In genomic region chr4:112704322-112704721, GRCh38 we compare ENCODE assay signal across 17 cellular contexts.
DNase-seq lines count a peak whose midpoint lies in the region; ATAC-seq, FAIRE-seq and TF ChIP-seq lines count a peak whose summit lies in the region.
"Had no signal": no experiment of that assay in that cellular context is flagged by ENCODE, and none has a peak within 500 bp of the region (broad histone marks: within the 10 kb centered on the region; RNA-seq: fewer than 3 reads in every experiment).

No MANE protein-coding gene starts in this region.

- H3K9ac ChIP-seq in astrocyte (ENCODE audit: low read length), result no peak overlapping the region

- H3K9me3 Mint-ChIP-seq in CD8-positive, alpha-beta T cell, result no peaks in the 10 kb centered on the region
- H3K9me3 Mint-ChIP-seq in astrocyte (ENCODE audit: unreplicated experiment) (no peaks in the 10 kb centered on the region), naive B cell (peaks cover 0 to 4% (median 0%) of the 10 kb centered on the region in 7 donors)
- H3K9me3 Mint-ChIP-seq: activated naive CD8-positive, alpha-beta T cell treated with anti-CD3 and anti-CD28 coated beads, Interleukin-2, amount 10 ng/mL, durations not matched to agents 7 days and 5 days; HFFc6 had no signal

- peaks cover 21% of the 10 kb centered on the region for H3K4me1 Mint-ChIP-seq in CD8-positive, alpha-beta T cell (ENCODE audit: low read depth)
- H3K4me1 Mint-ChIP-seq in astrocyte (ENCODE audit: low read depth, unreplicated experiment), result peaks cover 11% of the 10 kb centered on the region
- H3K4me1 Mint-ChIP-seq in naive B cell, result peaks cover 19 to 21% (median 20%) of the 10 kb centered on the region in 3 donors

- peaks cover 4% of the 10 kb centered on the region for H3K36me3 Mint-ChIP-seq in CD8-positive, alpha-beta T cell
- H3K36me3 Mint-ChIP-seq in astrocyte (ENCODE audit: low read depth, unreplicated experiment) (no peaks in the 10 kb centered on the region), naive B cell (peaks cover 0 to 7% of the 10 kb centered on the region in 2 donors)
- H3K36me3 Mint-ChIP-seq: activated naive CD8-positive, alpha-beta T cell treated with anti-CD3 and anti-CD28 coated beads, Interleukin-2, amount 10 ng/mL, durations not matched to agents 7 days and 5 days had no signal

- no peaks in the 10 kb centered on the region for H3K27me3 ChIP-seq in CD8-positive, alpha-beta T cell (ENCODE audit: insufficient read depth, low read length)
- H3K27me3 ChIP-seq in HAP-1 (ENCODE audit: low read depth) (no peaks in the 10 kb centered on the region), astrocyte (ENCODE audit: insufficient read depth, low read length) (peaks cover 25% of the 10 kb centered on the region)

- no peak overlapping the region for H3K27ac ChIP-seq in CD8-positive, alpha-beta T cell (ENCODE audit: low read depth, low read length)
- H3K27ac ChIP-seq in astrocyte (ENCODE audit: low read depth, low read length), result no peak overlapping the region
- H3K27ac ChIP-seq: pancreas had no signal

- intact Hi-C loops in CD8-positive, alpha-beta T cell (cut with DNase I, micrococcal nuclease), result no loop called here

- H3K27me3 Mint-ChIP-seq in CD8-positive, alpha-beta T cell (ENCODE audit: low read depth), result peaks cover 52% of the 10 kb centered on the region
- H3K27me3 Mint-ChIP-seq in astrocyte (ENCODE audit: low read depth, unreplicated experiment) (peaks cover 15% of the 10 kb centered on the region), naive B cell (peaks cover 43 to 69% (median 65%) of the 10 kb centered on the region in 3 donors)

- H3K4me3 Mint-ChIP-seq in CD8-positive, alpha-beta T cell, result peak overlapping the region; percentile 84
- no peak overlapping the region for H3K4me3 Mint-ChIP-seq in astrocyte (ENCODE audit: unreplicated experiment)
- peak overlapping the region in 6 of 8 donors; percentile 55 to 89 (median 80) for H3K4me3 Mint-ChIP-seq in naive B cell

- H3K9me3 ChIP-seq in CD8-positive, alpha-beta T cell (ENCODE audit: low read length), result no peaks in the 10 kb centered on the region
- H3K9me3 ChIP-seq in HAP-1 (no peaks in the 10 kb centered on the region), astrocyte (ENCODE audit: insufficient read depth, low read depth, low read length) (no peaks in the 10 kb centered on the region)
- H3K9me3 ChIP-seq: pancreas had no signal

- no peak overlapping the region for H3K4me3 ChIP-seq in CD8-positive, alpha-beta T cell (ENCODE audit: low read depth, low read length)
- H3K4me3 ChIP-seq in HAP-1 (peak overlapping the region; percentile 42; the same call in 1 of the 2 replicates), astrocyte (ENCODE audit: insufficient read depth, low read depth, low read length) (no peak overlapping the region)
- H3K4me3 ChIP-seq: pancreas had no signal

- no peak overlapping the region for H2AFZ ChIP-seq in astrocyte (ENCODE audit: low read depth, low read length)

- H3K79me2 ChIP-seq in astrocyte (ENCODE audit: insufficient read depth, low read length), result no peaks in the 10 kb centered on the region

- in situ Hi-C loops in HAP-1 (cut with MboI; ENCODE audit: low sequenced_read_pairs), result no loop called here

- no peaks in the 10 kb centered on the region for H4K20me1 ChIP-seq in astrocyte (ENCODE audit: insufficient read depth, low read length)

- DNase-seq in CD8-positive, alpha-beta T cell, result no peak
- DNase-seq in HAP-1 (ENCODE audit: low spot score in 2 of 2), result no peak
- DNase-seq in astrocyte (ENCODE audit: low read depth), result no peak
- DNase-seq in naive B cell, result no peak
- no peak for DNase-seq in COR-L47 (lab: John Stamatoyannopoulos, UW)
- DNase-seq in epidermal melanocyte (ENCODE audit: insufficient read length, low spot score), result no peak
- DNase-seq in DMS53 (lab: John Stamatoyannopoulos, UW), result no peak
- no peak for DNase-seq in NCI-H2171 (lab: John Stamatoyannopoulos, UW)
- DNase-seq: activated naive CD8-positive, alpha-beta T cell treated with anti-CD3 and anti-CD28 coated beads, Interleukin-2, amount 10 ng/mL, durations not matched to agents 7 days and 5 days; cerebellar nuclear complex; DND-41; foreskin melanocyte; HFFc6; NCI-H1105; NK-92 treated with Interleukin-12 subunit alpha and Interleukin-12 subunit beta, amount 100 ng/mL, for 24 hours; pancreas; Right ventricle myocardium superior had no signal

- no peaks in the 10 kb centered on the region for H3K36me3 ChIP-seq in CD8-positive, alpha-beta T cell (ENCODE audit: insufficient read depth, low read length)
- H3K36me3 ChIP-seq in HAP-1 (replicated peaks) (no peaks in the 10 kb centered on the region), astrocyte (ENCODE audit: insufficient read depth, low read length) (no peaks in the 10 kb centered on the region)
- H3K36me3 ChIP-seq: pancreas had no signal

- ATAC-seq in CD8-positive, alpha-beta T cell, result no peak
- ATAC-seq in naive B cell (ENCODE audit: low read depth in 2 of 2), result no peak
- ATAC-seq: pancreas had no signal

- H3K4me1 ChIP-seq in CD8-positive, alpha-beta T cell (ENCODE audit: insufficient read depth, low read length), result peaks cover 9% of the 10 kb centered on the region
- peaks cover 16% of the 10 kb centered on the region for H3K4me1 ChIP-seq in HAP-1
- peaks cover 8% of the 10 kb centered on the region for H3K4me1 ChIP-seq in astrocyte (ENCODE audit: insufficient read depth, low read length)
- H3K4me1 ChIP-seq: pancreas had no signal

- POLR2A ChIA-PET in CD8-positive, alpha-beta T cell (lab: Charles Lee), result no interaction called here

- H3K4me2 ChIP-seq in astrocyte (ENCODE audit: low read length), result no peak overlapping the region

- CTCF ChIA-PET in CD8-positive, alpha-beta T cell (lab: Charles Lee), result no interaction called here

- no peak for TF ChIP-seq CTCF in CD8-positive, alpha-beta T cell (IDR thresholded peaks at IDR 0.05)
- no peak for TF ChIP-seq CTCF in astrocyte (IDR thresholded peaks at IDR 0.05; ENCODE audit: insufficient read depth, low read depth, low read length)

- no peak overlapping the region for H3K27ac Mint-ChIP-seq in CD8-positive, alpha-beta T cell
- H3K27ac Mint-ChIP-seq in astrocyte (ENCODE audit: unreplicated experiment), result peak overlapping the region; percentile 30
- H3K27ac Mint-ChIP-seq in naive B cell, result no peak overlapping the region
- H3K27ac Mint-ChIP-seq: activated naive CD8-positive, alpha-beta T cell treated with anti-CD3 and anti-CD28 coated beads, Interleukin-2, amount 10 ng/mL, durations not matched to agents 7 days and 5 days; HFFc6 had no signal

- FAIRE-seq in astrocyte (lab: Jason Lieb, UNC), result no peak
- FAIRE-seq: pancreas had no signal
